ENCODE assay signal across 16 cellular contexts in genomic region chr13:51541809-51542258, GRCh38. TPM values are rescaled to one million over a fixed set of nuclear protein-coding genes. Genes with fewer than 3 reads are reported as not detected.
DNase-seq lines count a peak whose midpoint lies in the region; ATAC-seq, FAIRE-seq and TF ChIP-seq lines count a peak whose summit lies in the region.
"Had no signal": no experiment of that assay in that cellular context is flagged by ENCODE, and none has a peak within 500 bp of the region (broad histone marks: within the 10 kb centered on the region; RNA-seq: fewer than 3 reads in every experiment).

No MANE protein-coding gene starts in this region.

- H3K9me3 ChIP-seq in A549 (no peaks in the 10 kb centered on the region), K562 (replicated peaks; ENCODE audit: control insufficient read depth, insufficient read depth, low read depth, low read length) (no peaks in the 10 kb centered on the region), neural progenitor cell (ENCODE audit: low read depth) (no peaks in the 10 kb centered on the region)
- H3K9me3 ChIP-seq: psoas muscle, tibial artery had no signal

- H2AFZ ChIP-seq in K562 (ENCODE audit: low read depth, low read length) = no peak overlapping the region
- peak overlapping the region; percentile 95 for H2AFZ ChIP-seq in neural progenitor cell (replicated peaks)

- in situ Hi-C loops in K562 (cut with MboI) = no loop called here

- H3K79me2 ChIP-seq in K562 (ENCODE audit: control insufficient read depth, insufficient read depth, low read length) (no peaks in the 10 kb centered on the region), neural progenitor cell (ENCODE audit: low read depth) (no peaks in the 10 kb centered on the region)

- no peaks in the 10 kb centered on the region for H4K20me1 ChIP-seq in K562 (replicated peaks; ENCODE audit: control insufficient read depth, insufficient read depth, low read length)
- no peaks in the 10 kb centered on the region for H4K20me1 ChIP-seq in neural progenitor cell (ENCODE audit: low read depth)

- no peak for TF ChIP-seq RAD21 in A549 (conservative IDR thresholded peaks at IDR 0.05 in 1 of 2, IDR thresholded peaks at IDR 0.05 in 1 of 2)
- TF ChIP-seq RAD21 in K562 (CRISPR knock-in tag; conservative IDR thresholded peaks at IDR 0.05 in 1 of 2, IDR thresholded peaks at IDR 0.05 in 1 of 2) = no peak

- H3K9ac ChIP-seq in K562 (ENCODE audit: insufficient read depth in 1 of 2, low read depth in 2 of 2, low read length in 2 of 2) (no peak overlapping the region), neural progenitor cell (no peak overlapping the region)

- no peak for TF ChIP-seq EP300 in A549 (IDR thresholded peaks at IDR 0.05)
- TF ChIP-seq EP300 in K562 (IDR thresholded peaks at IDR 0.05; ENCODE audit: low read length) = no peak

- DNase-seq in A549 (ENCODE audit: low read depth in 1 of 2, low spot score in 1 of 2) (peak in 1 of 2 experiments; percentile 57), HT-29 (ENCODE audit: low spot score) (peak; percentile 64), K562 (ENCODE audit: extremely low read depth in 1 of 4, low spot score in 3 of 4) (peak in 1 of 4 experiments; percentile 48), neural progenitor cell (ENCODE audit: low spot score) (no peak), NCI-H2171 treated with DMSO at 0.1 percent for 48 hours (lab: John Stamatoyannopoulos, UW) (no peak), EL (no peak), NCI-H510A treated with DMSO at 0.1 percent for 48 hours (lab: John Stamatoyannopoulos, UW) (no peak)
- DNase-seq: heart left ventricle; kidney glomerular epithelial cell; psoas muscle; stimulated activated CD4-positive, alpha-beta T cell treated with anti-CD3 and anti-CD28 coated beads, Interleukin-1b, Interleukin-23, amount 100 ng/mL, for 48 hours; tibial artery had no signal

- H3K4me3 ChIP-seq in A549 = peak overlapping the region; percentile 27
- no peak overlapping the region for H3K4me3 ChIP-seq in K562
- H3K4me3 ChIP-seq in neural progenitor cell = no peak overlapping the region
- H3K4me3 ChIP-seq: psoas muscle, tibial artery had no signal

- peak overlapping the region; percentile 78 to 86 for H3K27ac ChIP-seq in A549
- no peak overlapping the region for H3K27ac ChIP-seq in K562 (ENCODE audit: extremely low read depth, low read depth, low read length)
- no peak overlapping the region for H3K27ac ChIP-seq in neural progenitor cell
- H3K27ac ChIP-seq: psoas muscle, tibial artery had no signal

- no peak for TF ChIP-seq POLR2A in A549 (IDR thresholded peaks at IDR 0.05; ENCODE audit: low read length)
- TF ChIP-seq POLR2A in K562 (conservative IDR thresholded peaks at IDR 0.05) = no peak

- H3K9me1 ChIP-seq in K562 (ENCODE audit: control insufficient read depth, insufficient read depth, low read length) = no peaks in the 10 kb centered on the region

- CTCF ChIA-PET in A549 (lab: Yijun Ruan, JAX) (interaction anchor here (1.6 kb wide), 1 partner anchor 16 kb away, joined by 4 read pairs; no protein-coding TSS in a partner anchor), K562 (lab: Yijun Ruan, JAX; ENCODE audit: low intra/inter-chr PET ratio) (no interaction called here)

- intact Hi-C loops in K562 (cut with micrococcal nuclease) = loop anchor here (5.0 kb wide), 1 partner anchor 40 kb away; the partner anchor contains the start of gene WDFY2

- no peak overlapping the region for H3K27ac Mint-ChIP-seq in neural progenitor cell

- peaks cover 9% of the 10 kb centered on the region for H3F3A ChIP-seq in neural progenitor cell (ENCODE audit: low read depth)

- no TSS peak for BruUV-seq in K562 (replicated peaks; lab: Mats Ljungman, UMichigan)

- H3K27me3 ChIP-seq in K562 (ENCODE audit: control insufficient read depth in 2 of 2, insufficient read depth in 2 of 2, low read length in 2 of 2) (no peaks in the 10 kb centered on the region), neural progenitor cell (no peaks in the 10 kb centered on the region)
- H3K27me3 ChIP-seq: heart left ventricle, tibial artery had no signal

- FAIRE-seq in A549 (lab: Jason Lieb, UNC) = no peak
- peak; percentile 74 for FAIRE-seq in K562 (lab: Jason Lieb, UNC)
- FAIRE-seq: colon, D721Med, GM18507 had no signal

- POLR2A ChIA-PET in A549 (lab: Yijun Ruan, JAX) (interaction anchor here (0.8 to 4.7 kb wide), 4 partner anchors 19 to 190 kb away, joined by 3 to 34 read pairs (median 3); partner anchors contain the start of gene INTS6), K562 (lab: Yijun Ruan, JAX) (interaction anchor here (1.0 kb wide), 1 partner anchor 89 kb away, joined by 4 read pairs; the partner anchor contains the start of gene INTS6)

- H3K36me3 ChIP-seq in K562 (ENCODE audit: control insufficient read depth, insufficient read depth, low read length) (no peaks in the 10 kb centered on the region), neural progenitor cell (no peaks in the 10 kb centered on the region)
- H3K36me3 ChIP-seq: heart left ventricle, tibial artery had no signal

- H3K4me2 ChIP-seq in A549 = peak overlapping the region; percentile 93
- H3K4me2 ChIP-seq in K562 (ENCODE audit: insufficient read depth, low read length) = peak overlapping the region; percentile 38; the same call in 1 of the 2 replicates
- H3K4me2 ChIP-seq in neural progenitor cell = no peak overlapping the region

- H3K36me3 Mint-ChIP-seq in neural progenitor cell = no peaks in the 10 kb centered on the region

- H3K4me3 Mint-ChIP-seq in neural progenitor cell = no peak overlapping the region

- TF ChIP-seq CTCF in A549 (IDR thresholded peaks at IDR 0.05) (no peak), K562 (IDR thresholded peaks at IDR 0.05 in 2 of 3, conservative IDR thresholded peaks at IDR 0.05 in 1 of 3; ENCODE audit: insufficient read depth in 2 of 3, low read depth in 1 of 3, low read length in 3 of 3) (no peak), neural progenitor cell (IDR thresholded peaks at IDR 0.05) (no peak)

- peaks cover 5% of the 10 kb centered on the region for H3K9me3 Mint-ChIP-seq in neural progenitor cell

- peaks cover 3% of the 10 kb centered on the region for H3K27me3 Mint-ChIP-seq in neural progenitor cell (ENCODE audit: insufficient read depth, low read depth)

- ATAC-seq in A549 (peak; percentile 58 to 74; a peak in 5 of 6 replicates), K562 (peak; percentile 71), HG03439 (IDR thresholded peaks at IDR 0.05; ENCODE audit: unreplicated experiment) (no peak)
- ATAC-seq: psoas muscle had no signal

- peaks cover 24% of the 10 kb centered on the region for H3K4me1 Mint-ChIP-seq in neural progenitor cell

- 5% methylated on average over 6 of the region's 6 CpGs for WGBS in A549 (ENCODE audit: missing lambda C conversion rate)
- 1% methylated on average over 6 of the region's 6 CpGs for WGBS in K562 (ENCODE audit: insufficient coverage, low coverage, missing lambda C conversion rate)

- H3K4me1 ChIP-seq in A549 (peaks cover 32% of the 10 kb centered on the region), K562 (replicated peaks in 1 of 2; ENCODE audit: control insufficient read depth in 2 of 2, insufficient read depth in 2 of 2, low read length in 2 of 2) (peaks cover 0 to 8% of the 10 kb centered on the region in 2 experiments; a peak in 3 of 5 replicates), neural progenitor cell (peaks cover 9% of the 10 kb centered on the region)
- H3K4me1 ChIP-seq: psoas muscle had no signal

TF ChIP-seq in A549, 52 proteins besides CTCF, POLR2A, EP300 and RAD21 (continues in another document):
- TF ChIP-seq RFX5 (IDR thresholded peaks at IDR 0.05) (no peak), NPAS2 (CRISPR knock-in tag; IDR thresholded peaks at IDR 0.05; ENCODE audit: borderline replicate concordance) (no peak), HOXB13 (CRISPR knock-in tag; IDR thresholded peaks at IDR 0.05; ENCODE audit: low read depth) (no peak)

TF ChIP-seq in K562, 482 proteins besides CTCF, POLR2A, EP300 and RAD21 (continues in another document):
- no peak for TF ChIP-seq DDX20 (tag; IDR thresholded peaks at IDR 0.05; ENCODE audit: low read depth)
- TF ChIP-seq PTBP1 (IDR thresholded peaks at IDR 0.05; ENCODE audit: low read depth, low read length) = no peak
- TF ChIP-seq BDP1 (IDR thresholded peaks at IDR 0.05; ENCODE audit: insufficient read depth, insufficient read length) = no peak

RNA-seq across cellular contexts. Expression of gene WDFY2, which starts 42.4 kb away (rescaled TPM):
- polyA plus RNA-seq in A549 (2011; rRNA removed) = 8.5 TPM in 2 replicates
- 2.4 and 2.8 TPM in 2 replicates for polyA plus RNA-seq in A549 (2012; cell fraction: cytosol; rRNA removed)
- 6.4 and 8.8 TPM in 2 replicates for polyA plus RNA-seq in A549 (2012; cell fraction: nucleus; rRNA removed)
- polyA plus RNA-seq in A549 (2017; fragmentation: RNase III; extraction: RNeasy Plus Mini Kit Qiagen cat#74134 plus additional on column Dnase treatment) = 5.2 to 6.6 TPM (median 6.3 TPM) in 3 replicates
- 12.6 and 16.8 TPM in 2 replicates for polyA minus RNA-seq in A549 (2011; rRNA and poly(A)+ RNA removed)
- total RNA-seq in HT-29 (2014; rRNA removed; shearing (Covaris generic)) = 2.9 and 5.3 TPM in 2 replicates
- 13.0 and 31.2 TPM in 2 replicates for total RNA-seq in K562 (2011; cell fraction: chromatin; rRNA removed; ENCODE audit: low replicate concordance)
- total RNA-seq in K562 (2011; cell fraction: nucleolus; rRNA removed) = 9.2 and 10.9 TPM in 2 replicates
- total RNA-seq in K562 (2011; cell fraction: nucleoplasm; rRNA removed) = 20.1 and 30.6 TPM in 2 replicates
- total RNA-seq in K562 (2014; rRNA removed) = 3.5 and 4.4 TPM in 2 replicates
- 4.4 and 5.2 TPM in 2 replicates for total RNA-seq in K562 (2014; rRNA removed; fragmentation: Illumina TruSeq; extraction: Trizol)
- 5.1 and 5.7 TPM in 2 replicates for total RNA-seq in K562 (2015; rRNA removed; fragmentation: Illumina TruSeq; extraction: Trizol)
- total RNA-seq in K562 (2021) = 6.4 and 7.1 TPM in 2 replicates
- polyA plus RNA-seq in K562 (2011; rRNA removed) = 4.7 and 4.9 TPM in 2 replicates
- polyA plus RNA-seq in K562 (2011; cell fraction: cytosol; rRNA removed) = 1.6 and 3.0 TPM in 2 replicates
- polyA plus RNA-seq in K562 (2011; cell fraction: nucleus; rRNA removed) = 12.4 and 14.2 TPM in 2 replicates
- 4.0 and 10.5 TPM in 2 replicates for polyA plus RNA-seq in K562 (2012)
- 3.5 and 4.6 TPM in 2 replicates for polyA plus RNA-seq in K562 (2014; fragmentation: Illumina TruSeq; extraction: Trizol)
- 1 to 10 TPM in 1 of 2 experiments, under 1 TPM in 1; 0.66 to 1.1 TPM for polyA plus RNA-seq in K562 (2014; fragmentation: Nextera tagmentation; extraction: Ambion mirVana)
- polyA plus RNA-seq in K562 (2014; rRNA removed) = 3.7 and 4.4 TPM in 2 replicates
- 9.8 and 11.9 TPM in 2 replicates for polyA minus RNA-seq in K562 (2011; rRNA and poly(A)+ RNA removed)
- polyA minus RNA-seq in K562 (2011; cell fraction: cytosol; rRNA and poly(A)+ RNA removed) = 1.9 and 2.0 TPM in 2 replicates
- polyA minus RNA-seq in K562 (2011; cell fraction: nucleus; rRNA and poly(A)+ RNA removed) = 14.3 and 18.1 TPM in 2 replicates
- 18.3 and 18.4 TPM in 2 replicates for total RNA-seq in neural progenitor cell (ENCODE audit: low replicate concordance)

Comparison
In these comparisons a context has a peak if more than half of its experiments do, and no peak if none do; other contexts are left out.
1. H3K27ac ChIP-seq: peak in A549 (2 of 2); none in K562 (single experiment) and neural progenitor cell (single experiment).